Comparison of ENCODE assay signal across 16 cellular contexts in genomic region chr1:58948671-58949070, GRCh38.
A peak's percentile ranks its signal among the peaks of the same experiment; 100 is the strongest.
DNase-seq lines count a peak whose midpoint lies in the region; ATAC-seq and TF ChIP-seq lines count a peak whose summit lies in the region.
"Had no signal": no experiment of that assay in that cellular context is flagged by ENCODE, and none has a peak within 500 bp of the region (broad histone marks: within the 10 kb centered on the region; RNA-seq: fewer than 3 reads in every experiment).

No MANE protein-coding gene starts in this region.

- H3K27ac Mint-ChIP-seq in activated naive CD8-positive, alpha-beta T cell, result no peak overlapping the region
- no peak overlapping the region for H3K27ac Mint-ChIP-seq in activated naive CD8-positive, alpha-beta T cell treated with anti-CD3 and anti-CD28 coated beads, Interleukin-2, amount 50 U/mL, for 24 hours
- H3K27ac Mint-ChIP-seq in activated T-helper 17 cell treated with anti-CD3 and anti-CD28 coated beads, Interleukin-2, amount 50 U/mL, for 72 hours, result peak overlapping the region; percentile 13
- peak overlapping the region; percentile 4 for H3K27ac Mint-ChIP-seq in stimulated activated memory B cell treated with anti-CD40 and anti-IgM and Interleukin-4, amounts not matched to agents 10 μg/mL and 1 μg/mL and 100 μg/mL, for 72 hours
- peak overlapping the region in 1 of 6 donors; percentile 20 for H3K27ac Mint-ChIP-seq in immature natural killer cell
- H3K27ac Mint-ChIP-seq: CD4-positive, alpha-beta memory T cell; GM23338 had no signal

- no peak for TF ChIP-seq CTCF in Loucy (conservative IDR thresholded peaks at IDR 0.05; ENCODE audit: low read length)

- peak overlapping the region; percentile 8 for H3K4me3 Mint-ChIP-seq in activated naive CD8-positive, alpha-beta T cell
- no peak overlapping the region for H3K4me3 Mint-ChIP-seq in activated naive CD8-positive, alpha-beta T cell treated with anti-CD3 and anti-CD28 coated beads, Interleukin-2, amount 50 U/mL, for 24 hours
- no peak overlapping the region for H3K4me3 Mint-ChIP-seq in activated T-helper 17 cell treated with anti-CD3 and anti-CD28 coated beads, Interleukin-2, amount 50 U/mL, for 72 hours
- no peak overlapping the region for H3K4me3 Mint-ChIP-seq in stimulated activated memory B cell treated with anti-CD40 and anti-IgM and Interleukin-4, amounts not matched to agents 10 μg/mL and 1 μg/mL and 100 μg/mL, for 72 hours
- no peak overlapping the region for H3K4me3 Mint-ChIP-seq in immature natural killer cell
- H3K4me3 Mint-ChIP-seq: GM23338 had no signal

- H3K9me2 ChIP-seq in Loucy (replicated peaks; ENCODE audit: low read depth, low read length), result no peaks in the 10 kb centered on the region

- no peaks in the 10 kb centered on the region for H3F3A ChIP-seq in Loucy (ENCODE audit: low read depth)

- H3K4me3 ChIP-seq in Loucy (ENCODE audit: low read length, poor library complexity, severe bottlenecking), result no peak overlapping the region
- H3K4me3 ChIP-seq: A549, GM23338 had no signal

- H3K79me2 ChIP-seq in Loucy (ENCODE audit: insufficient read depth, low read length), result no peaks in the 10 kb centered on the region

- peaks cover 34% of the 10 kb centered on the region for H3K4me1 ChIP-seq in Loucy (ENCODE audit: insufficient read depth, low read length, poor library complexity, severe bottlenecking)
- H3K4me1 ChIP-seq: BE2C had no signal

- H3K36me3 ChIP-seq in Loucy (ENCODE audit: insufficient read depth, low read length), result no peaks in the 10 kb centered on the region
- H3K36me3 ChIP-seq: BE2C had no signal

- peak overlapping the region; percentile 71 for H2AFZ ChIP-seq in Loucy (ENCODE audit: low read length)

- no peak overlapping the region for H3K4me2 ChIP-seq in Loucy (ENCODE audit: low read depth, low read length, poor library complexity, severe bottlenecking)
- H3K4me2 ChIP-seq: A549, GM23338 had no signal

- no peaks in the 10 kb centered on the region for H3K9me3 Mint-ChIP-seq in activated naive CD8-positive, alpha-beta T cell (ENCODE audit: low read depth)
- no peaks in the 10 kb centered on the region for H3K9me3 Mint-ChIP-seq in activated naive CD8-positive, alpha-beta T cell treated with anti-CD3 and anti-CD28 coated beads, Interleukin-2, amount 50 U/mL, for 24 hours
- H3K9me3 Mint-ChIP-seq in activated T-helper 17 cell treated with anti-CD3 and anti-CD28 coated beads, Interleukin-2, amount 50 U/mL, for 72 hours, result no peaks in the 10 kb centered on the region
- H3K9me3 Mint-ChIP-seq in stimulated activated memory B cell treated with anti-CD40 and anti-IgM and Interleukin-4, amounts not matched to agents 10 μg/mL and 1 μg/mL and 100 μg/mL, for 72 hours, result no peaks in the 10 kb centered on the region
- H3K9me3 Mint-ChIP-seq in immature natural killer cell, result no peaks in the 10 kb centered on the region

- DNase-seq in activated naive CD8-positive, alpha-beta T cell treated with anti-CD3 and anti-CD28 coated beads, Interleukin-2, amount 50 U/mL, for 24 hours, result no peak
- DNase-seq in immature natural killer cell, result no peak
- DNase-seq: BE2C; CD4-positive, alpha-beta memory T cell; COR-L47; DMS153; DMS79 treated with DMSO at 0.1 percent for 48 hours; EL; H7 had no signal

- H3K27me3 Mint-ChIP-seq in activated naive CD8-positive, alpha-beta T cell, result no peaks in the 10 kb centered on the region
- no peaks in the 10 kb centered on the region for H3K27me3 Mint-ChIP-seq in activated naive CD8-positive, alpha-beta T cell treated with anti-CD3 and anti-CD28 coated beads, Interleukin-2, amount 50 U/mL, for 24 hours
- peaks cover under 1% of the 10 kb centered on the region for H3K27me3 Mint-ChIP-seq in activated T-helper 17 cell treated with anti-CD3 and anti-CD28 coated beads, Interleukin-2, amount 50 U/mL, for 72 hours
- H3K27me3 Mint-ChIP-seq in stimulated activated memory B cell treated with anti-CD40 and anti-IgM and Interleukin-4, amounts not matched to agents 10 μg/mL and 1 μg/mL and 100 μg/mL, for 72 hours, result no peaks in the 10 kb centered on the region
- peaks cover 0 to 1% (median 0%) of the 10 kb centered on the region in 3 donors for H3K27me3 Mint-ChIP-seq in immature natural killer cell (ENCODE audit: low read depth in 3 of 3)

- H3K4me1 Mint-ChIP-seq in activated naive CD8-positive, alpha-beta T cell (ENCODE audit: low read depth), result peaks cover 45% of the 10 kb centered on the region
- H3K4me1 Mint-ChIP-seq in activated naive CD8-positive, alpha-beta T cell treated with anti-CD3 and anti-CD28 coated beads, Interleukin-2, amount 50 U/mL, for 24 hours, result peaks cover 41% of the 10 kb centered on the region
- peaks cover 23% of the 10 kb centered on the region for H3K4me1 Mint-ChIP-seq in activated T-helper 17 cell treated with anti-CD3 and anti-CD28 coated beads, Interleukin-2, amount 50 U/mL, for 72 hours
- peaks cover 40% of the 10 kb centered on the region for H3K4me1 Mint-ChIP-seq in stimulated activated memory B cell treated with anti-CD40 and anti-IgM and Interleukin-4, amounts not matched to agents 10 μg/mL and 1 μg/mL and 100 μg/mL, for 72 hours
- peaks cover 38 to 39% of the 10 kb centered on the region in 2 donors for H3K4me1 Mint-ChIP-seq in immature natural killer cell
- H3K4me1 Mint-ChIP-seq: GM23338 had no signal

- H4K20me1 ChIP-seq in Loucy (ENCODE audit: insufficient read depth, low read length, poor library complexity, severe bottlenecking), result no peaks in the 10 kb centered on the region

- H3K36me3 Mint-ChIP-seq in activated naive CD8-positive, alpha-beta T cell, result peaks cover 2% of the 10 kb centered on the region
- no peaks in the 10 kb centered on the region for H3K36me3 Mint-ChIP-seq in activated naive CD8-positive, alpha-beta T cell treated with anti-CD3 and anti-CD28 coated beads, Interleukin-2, amount 50 U/mL, for 24 hours (ENCODE audit: low read depth)
- H3K36me3 Mint-ChIP-seq in activated T-helper 17 cell treated with anti-CD3 and anti-CD28 coated beads, Interleukin-2, amount 50 U/mL, for 72 hours (ENCODE audit: low read depth), result no peaks in the 10 kb centered on the region
- H3K36me3 Mint-ChIP-seq in stimulated activated memory B cell treated with anti-CD40 and anti-IgM and Interleukin-4, amounts not matched to agents 10 μg/mL and 1 μg/mL and 100 μg/mL, for 72 hours, result no peaks in the 10 kb centered on the region
- H3K36me3 Mint-ChIP-seq in immature natural killer cell, result no peaks in the 10 kb centered on the region
- H3K36me3 Mint-ChIP-seq: CD4-positive, alpha-beta memory T cell had no signal

- no peaks in the 10 kb centered on the region for H3K9me3 ChIP-seq in Loucy (ENCODE audit: insufficient read depth, low read depth, low read length)
- H3K9me3 ChIP-seq: A549, BE2C had no signal

- ATAC-seq in activated naive CD8-positive, alpha-beta T cell treated with anti-CD3 and anti-CD28 coated beads, Interleukin-2, amount 50 U/mL, for 24 hours, result no peak
- ATAC-seq in activated T-helper 17 cell treated with anti-CD3 and anti-CD28 coated beads, Interleukin-2, amount 50 U/mL, for 72 hours (replicated peaks), result no peak
- ATAC-seq in stimulated activated memory B cell treated with anti-CD40 and anti-IgM and Interleukin-4, amounts not matched to agents 10 μg/mL and 1 μg/mL and 100 μg/mL, for 72 hours, result no peak
- ATAC-seq in GM19455 (IDR thresholded peaks at IDR 0.05; ENCODE audit: unreplicated experiment), result no peak
- ATAC-seq: A549, GM23338 had no signal

- H3K9ac ChIP-seq in Loucy (ENCODE audit: low read depth, low read length, poor library complexity, severe bottlenecking), result no peak overlapping the region

- no peaks in the 10 kb centered on the region for H3K27me3 ChIP-seq in Loucy (ENCODE audit: insufficient read depth, low read length, poor library complexity, severe bottlenecking)
- H3K27me3 ChIP-seq: BE2C had no signal

Comparison
In these comparisons a context has a peak if more than half of its experiments do, and no peak if none do; other contexts are left out.
1. H3K27ac Mint-ChIP-seq: peak in activated T-helper 17 cell treated with anti-CD3 and anti-CD28 coated beads, Interleukin-2, amount 50 U/mL, for 72 hours (single experiment) and stimulated activated memory B cell treated with anti-CD40 and anti-IgM and Interleukin-4, amounts not matched to agents 10 μg/mL and 1 μg/mL and 100 μg/mL, for 72 hours (single experiment); none in activated naive CD8-positive, alpha-beta T cell (single experiment) and activated naive CD8-positive, alpha-beta T cell treated with anti-CD3 and anti-CD28 coated beads, Interleukin-2, amount 50 U/mL, for 24 hours (single experiment).